In genomic region chr12:117985182-117985581, GRCh38 we compare ENCODE assay signal across 24 cellular contexts. TPM values are rescaled to one million over a fixed set of nuclear protein-coding genes. Genes with fewer than 3 reads are reported as not detected.
"Had no signal": no experiment of that assay in that cellular context is flagged by ENCODE, and none has a peak within 500 bp of the region (broad histone marks: within the 10 kb centered on the region; RNA-seq: fewer than 3 reads in every experiment).

No MANE protein-coding gene starts in this region.

- H3K4me3 Mint-ChIP-seq: activated CD4-positive, alpha-beta memory T cell treated with anti-CD3 and anti-CD28 coated beads, Interleukin-2, amount 10 ng/mL, durations not matched to agents 7 days and 5 days; activated CD4-positive, alpha-beta T cell treated with anti-CD3 and anti-CD28 coated beads, Interleukin-2, amount 10 ng/mL, durations not matched to agents 24 days and 14 days; activated CD8-positive, alpha-beta memory T cell treated with anti-CD3 and anti-CD28 coated beads, Interleukin-2, amount 10 ng/mL, durations not matched to agents 7 days and 5 days; activated T-helper 1 cell treated with anti-CD3 and anti-CD28 coated beads, Interleukin-12 subunit alpha, Interleukin-12 subunit beta, Interleukin-2, Interleukin-4 antibody, amounts not matched to agents 30 ng/mL and 10 ng/mL and 1 ng/mL, durations not matched to agents 14 hours and 24 hours and 36 hours; brain; nephron progenitor cell; stimulated activated naive CD8-positive, alpha-beta T cell treated with anti-CD3 and anti-CD28 coated beads, Interleukin-15, amount 100 ng/mL, for 72 hours; T-helper 17 cell had no signal

- H3K27me3 ChIP-seq: gastrocnemius medialis had no signal

- H3K79me2 ChIP-seq: parathyroid adenoma had no signal

- H3K4me1 ChIP-seq: gastrocnemius medialis, parathyroid adenoma, tibial artery had no signal

- H3K36me3 ChIP-seq: gastrocnemius medialis, tibial artery had no signal

- H3K36me3 Mint-ChIP-seq: brain had no signal

- H3K9me3 Mint-ChIP-seq: activated CD4-positive, alpha-beta T cell treated with anti-CD3 and anti-CD28 coated beads, Interleukin-2, amount 10 ng/mL, durations not matched to agents 24 days and 14 days had no signal

- H3K27ac Mint-ChIP-seq: activated CD4-positive, alpha-beta memory T cell treated with anti-CD3 and anti-CD28 coated beads, Interleukin-2, amount 10 ng/mL, durations not matched to agents 7 days and 5 days; activated CD4-positive, alpha-beta T cell treated with anti-CD3 and anti-CD28 coated beads, Interleukin-2, amount 10 ng/mL, durations not matched to agents 24 days and 14 days; activated CD8-positive, alpha-beta memory T cell treated with anti-CD3 and anti-CD28 coated beads, Interleukin-2, amount 10 ng/mL, durations not matched to agents 7 days and 5 days; activated T-helper 1 cell treated with anti-CD3 and anti-CD28 coated beads, Interleukin-12 subunit alpha, Interleukin-12 subunit beta, Interleukin-2, Interleukin-4 antibody, amounts not matched to agents 30 ng/mL and 10 ng/mL and 1 ng/mL, durations not matched to agents 14 hours and 24 hours and 36 hours; brain; nephron progenitor cell; stimulated activated naive CD8-positive, alpha-beta T cell treated with anti-CD3 and anti-CD28 coated beads, Interleukin-15, amount 100 ng/mL, for 72 hours; T-helper 17 cell had no signal

- ATAC-seq: activated CD4-positive, CD25-positive, alpha-beta regulatory T cell treated with anti-CD3 and anti-CD28 coated beads, Interleukin-2, amount 50 U/mL, for 24 hours; activated CD8-positive, alpha-beta memory T cell treated with anti-CD3 and anti-CD28 coated beads, Interleukin-2, amount 10 ng/mL, durations not matched to agents 7 days and 5 days; activated naive CD4-positive, alpha-beta T cell treated with anti-CD3 and anti-CD28 coated beads, Interleukin-2, amount 50 U/mL, for 72 hours; gastrocnemius medialis; right cardiac atrium; stimulated activated naive CD8-positive, alpha-beta T cell treated with anti-CD3 and anti-CD28 coated beads, Interleukin-15, amount 100 ng/mL, for 72 hours; T-helper 17 cell had no signal

- H3K4me3 ChIP-seq: gastrocnemius medialis, tibial artery had no signal

- H3K4me1 Mint-ChIP-seq: activated CD4-positive, alpha-beta memory T cell treated with anti-CD3 and anti-CD28 coated beads, Interleukin-2, amount 10 ng/mL, durations not matched to agents 7 days and 5 days; activated CD4-positive, alpha-beta T cell treated with anti-CD3 and anti-CD28 coated beads, Interleukin-2, amount 10 ng/mL, durations not matched to agents 24 days and 14 days; activated CD8-positive, alpha-beta memory T cell treated with anti-CD3 and anti-CD28 coated beads, Interleukin-2, amount 10 ng/mL, durations not matched to agents 7 days and 5 days; brain; nephron progenitor cell; stimulated activated naive CD8-positive, alpha-beta T cell treated with anti-CD3 and anti-CD28 coated beads, Interleukin-15, amount 100 ng/mL, for 72 hours; T-helper 17 cell had no signal

- H3K27ac ChIP-seq: gastrocnemius medialis, parathyroid adenoma, tibial artery had no signal

- H3K9me3 ChIP-seq: gastrocnemius medialis, tibial artery had no signal

- H2AFZ ChIP-seq: parathyroid adenoma had no signal

- H3K27me3 Mint-ChIP-seq: activated CD4-positive, alpha-beta memory T cell treated with anti-CD3 and anti-CD28 coated beads, Interleukin-2, amount 10 ng/mL, durations not matched to agents 7 days and 5 days had no signal

- DNase-seq: activated CD4-positive, alpha-beta memory T cell treated with anti-CD3 and anti-CD28 coated beads, Interleukin-2, amount 10 ng/mL, durations not matched to agents 7 days and 5 days; activated CD4-positive, alpha-beta T cell treated with anti-CD3 and anti-CD28 coated beads, Interleukin-2, amount 10 ng/mL, durations not matched to agents 24 days and 14 days; activated CD8-positive, alpha-beta memory T cell treated with anti-CD3 and anti-CD28 coated beads, Interleukin-2, amount 10 ng/mL, durations not matched to agents 7 days and 5 days; aorta; caudate nucleus; dermis blood vessel endothelial cell; effector CD8-positive, alpha-beta T cell; erythroblast; gastrocnemius medialis; hypothalamus; mesenchymal stem cell; nephron progenitor cell; right cardiac atrium; stimulated activated CD4-positive, alpha-beta T cell treated with anti-CD3 and anti-CD28 coated beads, Interleukin-12 subunit alpha, Interleukin-12 subunit beta, amount 100 ng/mL, for 4 hours; stimulated activated CD4-positive, alpha-beta T cell treated with anti-CD3 and anti-CD28 coated beads, Interleukin-4, amount 100 ng/mL, for 4 hours; stimulated activated naive CD8-positive, alpha-beta T cell treated with anti-CD3 and anti-CD28 coated beads, Interleukin-15, amount 100 ng/mL, for 72 hours; T-helper 17 cell; tibial artery had no signal

RNA-seq across cellular contexts. Expression of gene KSR2, which starts 16.4 kb away (rescaled TPM):
- total RNA-seq: activated CD4-positive, alpha-beta memory T cell treated with anti-CD3 and anti-CD28 coated beads, Interleukin-2, amount 10 ng/mL, durations not matched to agents 7 days and 5 days; activated CD8-positive, alpha-beta memory T cell treated with anti-CD3 and anti-CD28 coated beads, Interleukin-2, amount 10 ng/mL, durations not matched to agents 7 days and 5 days; aorta; myocyte had no signal
- polyA plus RNA-seq: aorta had no signal
